Comparison of ENCODE assay signal across 8 cellular contexts in the genomic region with DNA sequence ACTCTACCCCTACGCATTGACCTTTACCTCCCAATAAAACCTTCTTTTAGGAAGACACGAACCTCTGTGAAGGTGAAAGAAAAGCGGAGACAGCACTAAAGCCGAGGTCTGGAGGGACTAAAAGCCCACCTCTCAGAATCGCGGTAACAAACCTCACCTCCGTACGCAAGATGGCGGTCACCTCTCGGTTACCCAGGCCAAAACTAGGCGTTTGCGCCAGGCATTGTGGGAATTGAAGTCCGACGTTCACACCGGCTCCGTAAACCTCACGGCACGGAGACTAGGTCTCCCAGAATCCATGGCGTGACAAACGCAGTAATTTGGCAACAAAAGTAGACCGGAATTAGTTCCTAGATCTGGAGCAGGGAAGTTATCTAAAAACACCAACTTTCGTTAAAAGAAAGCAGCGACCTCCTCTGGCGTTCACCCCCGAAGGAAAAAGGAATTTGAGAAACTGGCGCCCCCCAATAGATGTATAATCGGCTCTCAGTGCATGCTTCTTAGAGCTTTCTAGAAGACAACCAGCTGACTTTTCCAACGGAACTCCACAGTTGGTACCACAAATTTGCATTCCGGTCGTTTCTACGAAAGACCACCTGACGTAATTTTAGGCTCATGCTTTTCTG. TPM values are rescaled to one million over a fixed set of nuclear protein-coding genes. Genes with fewer than 3 reads are reported as not detected.
DNase-seq lines count a peak whose midpoint lies in the region; ATAC-seq and TF ChIP-seq lines count a peak whose summit lies in the region.

Gene N4BP2L2, minus strand, starts transcription at position 175 of the 626 bp plus-strand sequence. CDS start 1,768 bp downstream, outside the sequence.

- no peaks in the 10 kb centered on the region for H3K9me3 Mint-ChIP-seq in CD4-positive, alpha-beta T cell
- no peaks in the 10 kb centered on the region for H3K9me3 Mint-ChIP-seq in activated CD4-positive, alpha-beta memory T cell treated with anti-CD3 and anti-CD28 coated beads for 36 hours

- H3K4me1 ChIP-seq in liver (ENCODE audit: control insufficient read depth in 4 of 4, insufficient read depth in 4 of 4, low read length in 3 of 4), result peaks cover 2 to 19% (median 11%) of the 10 kb centered on the region in 4 donors

- H3K9ac ChIP-seq in liver (ENCODE audit: low read depth in 1 of 2, low read length in 2 of 2), result peak within 1 kb of the TSS; percentile 96 to 98

- POLR2A ChIA-PET in CD4-positive, alpha-beta T cell (lab: Charles Lee), result interaction anchor here (0.7 to 2.9 kb wide), 20 partner anchors 9 to 1376 kb away, joined by 3 to 41 read pairs (median 4); partner anchors contain the start of genes BRCA2, N4BP2L1, PDS5B and ZAR1L
- POLR2A ChIA-PET in activated CD4-positive, alpha-beta memory T cell treated with anti-CD3 and anti-CD28 coated beads for 36 hours (lab: Charles Lee), result interaction anchor here (1.0 to 2.2 kb wide), 7 partner anchors 10 to 223 kb away, joined by 3 to 13 read pairs (median 5); partner anchors contain the start of genes BRCA2, N4BP2L1, PDS5B and ZAR1L

- H3K27me3 Mint-ChIP-seq in CD4-positive, alpha-beta T cell, result peaks cover 5% of the 10 kb centered on the region
- peaks cover 2% of the 10 kb centered on the region for H3K27me3 Mint-ChIP-seq in activated CD4-positive, alpha-beta memory T cell treated with anti-CD3 and anti-CD28 coated beads for 36 hours

- H3K36me3 Mint-ChIP-seq in CD4-positive, alpha-beta T cell (ENCODE audit: low read depth), result peaks cover 49% of the 10 kb centered on the region
- peaks cover 36% of the 10 kb centered on the region for H3K36me3 Mint-ChIP-seq in activated CD4-positive, alpha-beta memory T cell treated with anti-CD3 and anti-CD28 coated beads for 36 hours

- H3K4me3 Mint-ChIP-seq in CD4-positive, alpha-beta T cell, result peak within 1 kb of the TSS; percentile 100
- peak within 1 kb of the TSS; percentile 99 for H3K4me3 Mint-ChIP-seq in activated CD4-positive, alpha-beta memory T cell treated with anti-CD3 and anti-CD28 coated beads for 36 hours

- H3K4me3 ChIP-seq in dorsolateral prefrontal cortex (peak within 1 kb of the TSS; percentile 65 to 98 (median 90)), liver (ENCODE audit: low read depth in 1 of 3, low read length in 3 of 3) (peak within 1 kb of the TSS; percentile 67 to 98 (median 96))

- WGBS in liver, result under 1% methylated on average over 32 of the region's 32 CpGs

- CTCF ChIA-PET in CD4-positive, alpha-beta T cell (lab: Charles Lee), result interaction anchor here (1.1 to 2.6 kb wide), 6 partner anchors 42 to 1004 kb away, joined by 3 to 16 read pairs (median 4); partner anchors contain the start of gene PDS5B
- CTCF ChIA-PET in activated CD4-positive, alpha-beta memory T cell treated with anti-CD3 and anti-CD28 coated beads for 36 hours (lab: Charles Lee), result interaction anchor here (1.1 to 2.6 kb wide), 8 partner anchors 9 to 101 kb away, joined by 3 to 10 read pairs (median 6); partner anchors contain the start of gene PDS5B

- H3K4me1 Mint-ChIP-seq in CD4-positive, alpha-beta T cell (ENCODE audit: low read depth), result peaks cover 55% of the 10 kb centered on the region
- H3K4me1 Mint-ChIP-seq in activated CD4-positive, alpha-beta memory T cell treated with anti-CD3 and anti-CD28 coated beads for 36 hours (ENCODE audit: low read depth), result peaks cover 41% of the 10 kb centered on the region

- no peaks in the 10 kb centered on the region for H3K9me3 ChIP-seq in CD4-positive, alpha-beta T cell (ENCODE audit: control insufficient read depth, low read length)
- H3K9me3 ChIP-seq in liver (ENCODE audit: control insufficient read depth in 4 of 4, low read length in 3 of 4), result no peaks in the 10 kb centered on the region

- peak; percentile 33 for TF ChIP-seq CTCF in CD4-positive, alpha-beta T cell (IDR thresholded peaks at IDR 0.05)
- peak; percentile 41 to 86 (median 70) for TF ChIP-seq CTCF in dorsolateral prefrontal cortex (IDR thresholded peaks at IDR 0.05 in 54 of 56, conservative IDR thresholded peaks at IDR 0.05 in 2 of 56; ENCODE audit: low read depth in 1 of 56, partially characterized antibody in 56 of 56)
- TF ChIP-seq CTCF in liver (IDR thresholded peaks at IDR 0.05; ENCODE audit: low read depth, low read length, missing input control), result peak; percentile 29

- peak; percentile 82 to 90 (median 86) for DNase-seq in CD4-positive, alpha-beta T cell
- DNase-seq in HK-2 (ENCODE audit: unreplicated experiment) (peak; percentile 83), NCI-H82 treated with DMSO at 0.1 percent for 48 hours (lab: John Stamatoyannopoulos, UW; ENCODE audit: unreplicated experiment) (peak; percentile 94), dorsolateral prefrontal cortex (peak; percentile 91 to 98 (median 94))
- peak; percentile 95 for DNase-seq in activated CD4-positive, alpha-beta memory T cell treated with anti-CD3 and anti-CD28 coated beads for 36 hours
- DNase-seq in stimulated activated CD4-positive, alpha-beta T cell treated with anti-CD3 and anti-CD28 coated beads, Interleukin-4, amount 100 ng/mL, for 24 hours, result peak; percentile 91

- peaks cover 2 to 10% (median 6%) of the 10 kb centered on the region in 4 donors for H3K36me3 ChIP-seq in liver (ENCODE audit: control insufficient read depth in 4 of 4, insufficient read depth in 3 of 4, low read depth in 1 of 4, low read length in 3 of 4)

- H3K27ac Mint-ChIP-seq in CD4-positive, alpha-beta T cell, result peak within 1 kb of the TSS; percentile 100
- H3K27ac Mint-ChIP-seq in activated CD4-positive, alpha-beta memory T cell treated with anti-CD3 and anti-CD28 coated beads for 36 hours, result peak within 1 kb of the TSS; percentile 100

- peak; percentile 96 for ATAC-seq in CD4-positive, alpha-beta T cell (ENCODE audit: poor library complexity)
- ATAC-seq in GM19452 (IDR thresholded peaks at IDR 0.05; ENCODE audit: unreplicated experiment), result peak; percentile 97

- H3K27me3 ChIP-seq in CD4-positive, alpha-beta T cell (ENCODE audit: control insufficient read depth, insufficient read depth, low read length), result no peaks in the 10 kb centered on the region
- no peaks in the 10 kb centered on the region for H3K27me3 ChIP-seq in dorsolateral prefrontal cortex
- H3K27me3 ChIP-seq in liver (ENCODE audit: control insufficient read depth in 4 of 4, insufficient read depth in 4 of 4, low read length in 3 of 4), result no peaks in the 10 kb centered on the region

- intact Hi-C loops in CD4-positive, alpha-beta T cell (cut with DNase I, micrococcal nuclease), result loop anchor here (1.0 to 10.0 kb wide), 11 partner anchors 43 to 1279 kb away; partner anchors contain the start of genes RFC3 (in 2 of the 2), N4BP2L1 (in 1 of the 2) and PDS5B (in 1 of the 2)
- intact Hi-C loops in activated CD4-positive, alpha-beta memory T cell treated with anti-CD3 and anti-CD28 coated beads for 36 hours (cut with micrococcal nuclease), result loop anchor here (1.0 to 5.0 kb wide), 10 partner anchors 8 to 1184 kb away; partner anchors contain the start of genes N4BP2L1 and PDS5B
- intact Hi-C loops in dorsolateral prefrontal cortex (cut with DNase I), result loop anchor here (1.0 to 10.0 kb wide), 4 partner anchors 64 to 1004 kb away; partner anchors contain the start of gene N4BP2L1 (in 2 of the 2)

- TF ChIP-seq RAD21 in liver (IDR thresholded peaks at IDR 0.05), result peak; percentile 71 to 75

- H3K27ac ChIP-seq in CD4-positive, alpha-beta T cell (ENCODE audit: low read depth, low read length), result peak within 1 kb of the TSS; percentile 98
- peak within 1 kb of the TSS; percentile 51 to 97 (median 90) for H3K27ac ChIP-seq in dorsolateral prefrontal cortex
- H3K27ac ChIP-seq in liver (ENCODE audit: low read depth in 1 of 2, low read length in 2 of 2), result peak within 1 kb of the TSS; percentile 92 to 99

TF ChIP-seq in liver, 16 proteins besides CTCF, POLR2A, EP300 and RAD21 (continues in another document):
- TF ChIP-seq HNF4A (conservative IDR thresholded peaks at IDR 0.05) (peak; percentile 30 to 41), YY1 (IDR thresholded peaks at IDR 0.05) (peak; percentile 100), FOXA2 (IDR thresholded peaks at IDR 0.05) (peak; percentile 57), EGR1 (IDR thresholded peaks at IDR 0.05; ENCODE audit: low read depth in 2 of 2) (no peak), ATF3 (IDR thresholded peaks at IDR 0.05) (peak; percentile 49), RXRA (IDR thresholded peaks at IDR 0.05) (peak; percentile 60 to 62), FOXA1 (IDR thresholded peaks at IDR 0.05) (no peak), JUND (IDR thresholded peaks at IDR 0.05) (peak in 1 of 2 donors; percentile 57), HNF4G (IDR thresholded peaks at IDR 0.05) (no peak)
- TF ChIP-seq, protein P1, sequence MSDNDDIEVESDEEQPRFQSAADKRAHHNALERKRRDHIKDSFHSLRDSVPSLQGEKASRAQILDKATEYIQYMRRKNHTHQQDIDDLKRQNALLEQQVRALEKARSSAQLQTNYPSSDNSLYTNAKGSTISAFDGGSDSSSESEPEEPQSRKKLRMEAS (IDR thresholded peaks at IDR 0.05), result peak; percentile 81

RNA-seq across cellular contexts. Expression of gene N4BP2L2, which starts in this region (rescaled TPM):
- 100 to 1,000 TPM; 171 TPM for total RNA-seq in CD4-positive, alpha-beta T cell
- 100 to 1,000 TPM in 1 of 2 experiments, 10 to 100 TPM in 1; 86.6 to 102 TPM for total RNA-seq in activated CD4-positive, alpha-beta memory T cell treated with anti-CD3 and anti-CD28 coated beads for 36 hours
- total RNA-seq in dorsolateral prefrontal cortex (100 to 1,000 TPM; 137 to 249 (median 191) TPM), liver (100 to 1,000 TPM in 1 of 2 donors, 10 to 100 TPM in 1; 45.9 to 108 TPM)
- polyA plus RNA-seq in liver, result 100 to 1,000 TPM in 1 of 2 donors, 10 to 100 TPM in 1; 14.9 to 116 TPM

Comparison
In these comparisons a context has a peak if more than half of its experiments do, and no peak if none do; other contexts are left out.
1. Peak in every context shown above with its lines: DNase-seq, ATAC-seq, H3K4me3 ChIP-seq and H3K27ac ChIP-seq.